Comparison of ENCODE assay signal across 17 cellular contexts in the genomic region with DNA sequence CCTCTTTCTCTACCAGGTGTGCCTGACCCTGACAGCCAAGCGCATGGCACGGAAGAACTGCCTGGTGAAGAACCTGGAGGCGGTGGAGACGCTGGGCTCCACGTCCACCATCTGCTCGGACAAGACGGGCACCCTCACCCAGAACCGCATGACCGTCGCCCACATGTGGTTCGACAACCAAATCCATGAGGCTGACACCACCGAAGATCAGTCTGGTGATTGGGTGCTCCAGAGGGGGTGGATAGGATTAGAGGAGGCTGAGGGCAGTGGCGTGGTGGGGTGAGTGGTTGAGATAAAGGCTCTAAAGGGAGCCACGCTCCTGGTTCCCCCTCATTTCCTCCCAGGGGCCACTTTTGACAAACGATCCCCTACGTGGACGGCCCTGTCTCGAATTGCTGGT. TPM values are rescaled to one million over a fixed set of nuclear protein-coding genes. Genes with fewer than 3 reads are reported as not detected.
"Had no signal": no experiment of that assay in that cellular context is flagged by ENCODE, and none has a peak within 500 bp of the region (broad histone marks: within the 10 kb centered on the region; RNA-seq: fewer than 3 reads in every experiment).

No MANE protein-coding gene starts in this region.

- H3K27ac Mint-ChIP-seq: activated CD8-positive, alpha-beta T cell treated with anti-CD3 and anti-CD28 coated beads, Interleukin-2, amount 10 ng/mL, durations not matched to agents 7 days and 5 days; activated naive CD8-positive, alpha-beta T cell treated with anti-CD3 and anti-CD28 coated beads, Interleukin-2, amount 50 U/mL, for 24 hours; T-helper 1 cell treated with Interleukin-12 subunit alpha and Interleukin-12 subunit beta and Interleukin-4 antibody, amounts not matched to agents 30 μg/mL and 1 μg/mL, for 36 hours had no signal

- ATAC-seq: activated CD8-positive, alpha-beta T cell treated with anti-CD3 and anti-CD28 coated beads, Interleukin-2, amount 10 ng/mL, durations not matched to agents 7 days and 5 days had no signal

- H3K9me3 ChIP-seq: testis had no signal

- H3K4me3 Mint-ChIP-seq: activated CD8-positive, alpha-beta T cell treated with anti-CD3 and anti-CD28 coated beads, Interleukin-2, amount 10 ng/mL, durations not matched to agents 7 days and 5 days; activated naive CD8-positive, alpha-beta T cell treated with anti-CD3 and anti-CD28 coated beads, Interleukin-2, amount 50 U/mL, for 24 hours; central memory CD8-positive, alpha-beta T cell; neural crest cell; T-helper 1 cell treated with Interleukin-12 subunit alpha and Interleukin-12 subunit beta and Interleukin-4 antibody, amounts not matched to agents 30 μg/mL and 1 μg/mL, for 36 hours had no signal

- H3K27me3 ChIP-seq: testis had no signal

- DNase-seq: activated CD4-positive, alpha-beta T cell treated with anti-CD3 and anti-CD28 coated beads for 4 hours; activated CD8-positive, alpha-beta memory T cell treated with anti-CD3 and anti-CD28 coated beads, Interleukin-2, amount 50 U/mL, for 48 hours; activated CD8-positive, alpha-beta T cell treated with anti-CD3 and anti-CD28 coated beads, Interleukin-2, amount 10 ng/mL, durations not matched to agents 7 days and 5 days; activated naive CD4-positive, alpha-beta T cell treated with Interleukin-2 at 50 U/mL for 16 hours; activated naive CD8-positive, alpha-beta T cell treated with anti-CD3 and anti-CD28 coated beads, Interleukin-2, amount 50 U/mL, for 24 hours; dermis blood vessel endothelial cell; stimulated activated naive CD4-positive, alpha-beta T cell; testis had no signal

- H3K27ac ChIP-seq: testis had no signal

- FAIRE-seq: small intestine, urothelium cell line had no signal

- H3K9me3 Mint-ChIP-seq: activated naive CD8-positive, alpha-beta T cell treated with anti-CD3 and anti-CD28 coated beads, Interleukin-2, amount 50 U/mL, for 24 hours; central memory CD8-positive, alpha-beta T cell; neural crest cell; T-helper 1 cell treated with Interleukin-12 subunit alpha and Interleukin-12 subunit beta and Interleukin-4 antibody, amounts not matched to agents 30 μg/mL and 1 μg/mL, for 36 hours had no signal

- H3K4me1 Mint-ChIP-seq: activated naive CD8-positive, alpha-beta T cell treated with anti-CD3 and anti-CD28 coated beads, Interleukin-2, amount 50 U/mL, for 24 hours; central memory CD8-positive, alpha-beta T cell had no signal

- H3K4me3 ChIP-seq: testis had no signal

RNA-seq across cellular contexts. Expression of gene ATP1A2, which starts 13.1 kb away (rescaled TPM):
- total RNA-seq: activated CD8-positive, alpha-beta T cell treated with anti-CD3 and anti-CD28 coated beads, Interleukin-2, amount 10 ng/mL, durations not matched to agents 7 days and 5 days; dermis blood vessel endothelial cell; fibroblast of villous mesenchyme had no signal

RNA-seq across cellular contexts. Expression of gene ATP1A4, which starts 22.8 kb away (rescaled TPM):
- total RNA-seq: activated CD8-positive, alpha-beta T cell treated with anti-CD3 and anti-CD28 coated beads, Interleukin-2, amount 10 ng/mL, durations not matched to agents 7 days and 5 days; dermis blood vessel endothelial cell; fibroblast of villous mesenchyme; osteocyte had no signal

RNA-seq across cellular contexts. Expression of gene KCNJ9, which starts 47.3 kb away (rescaled TPM):
- total RNA-seq: activated CD8-positive, alpha-beta T cell treated with anti-CD3 and anti-CD28 coated beads, Interleukin-2, amount 10 ng/mL, durations not matched to agents 7 days and 5 days; dermis blood vessel endothelial cell; fibroblast of villous mesenchyme; osteocyte had no signal
- polyA plus RNA-seq: esophagus had no signal

RNA-seq across cellular contexts. Expression of gene KCNJ10, which starts 58.7 kb away (rescaled TPM):
- total RNA-seq: activated CD8-positive, alpha-beta T cell treated with anti-CD3 and anti-CD28 coated beads, Interleukin-2, amount 10 ng/mL, durations not matched to agents 7 days and 5 days; dermis blood vessel endothelial cell; fibroblast of villous mesenchyme; lower leg skin; osteocyte had no signal
- polyA plus RNA-seq: esophagus had no signal
